Comparison of ENCODE assay signal across 1 cellular context in the genomic region with DNA sequence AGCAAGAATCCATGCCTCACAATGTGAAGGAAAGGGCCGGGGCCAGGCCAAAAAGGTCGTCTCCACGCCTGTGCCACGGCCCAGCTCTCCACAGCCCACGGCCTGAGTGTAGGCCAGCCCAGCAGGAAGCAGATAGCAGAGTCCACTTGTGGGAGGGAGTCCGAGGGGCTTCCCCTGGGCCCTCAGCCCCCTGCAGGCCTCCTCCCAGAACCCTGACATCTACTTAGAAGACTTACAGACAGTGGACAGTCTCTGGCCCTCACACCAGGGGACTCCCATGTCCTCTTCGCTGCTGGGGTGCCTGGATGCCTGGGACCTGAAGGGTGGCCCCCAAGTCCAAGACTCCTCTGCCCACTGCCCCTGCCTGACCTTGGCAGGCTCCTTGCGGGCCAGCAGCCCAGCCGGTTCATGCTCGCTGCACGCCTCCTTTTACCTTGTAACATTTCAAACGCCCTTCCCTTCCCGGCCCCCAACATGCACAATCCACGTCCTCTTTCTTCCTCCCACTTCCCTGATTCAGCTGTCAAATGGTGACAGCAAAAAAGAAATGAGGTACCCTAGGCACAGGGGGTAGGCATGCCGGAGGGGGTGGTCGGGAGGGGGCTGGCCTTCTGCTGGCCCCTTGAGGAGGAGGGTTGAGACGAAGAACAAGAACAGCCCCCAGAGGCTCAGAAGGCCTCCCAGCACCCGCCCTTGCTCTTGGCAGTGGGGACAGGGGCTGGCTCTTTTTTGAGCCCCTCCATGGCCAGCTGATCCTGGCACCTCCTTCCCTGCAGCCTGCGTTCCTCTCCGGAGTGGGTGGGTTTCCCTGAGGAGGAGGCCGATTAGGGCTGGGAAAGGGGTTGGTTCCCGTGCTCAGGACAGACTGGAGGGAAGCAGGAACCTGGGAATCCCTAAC.
TF ChIP-seq lines count a peak whose summit lies in the region.

No MANE protein-coding gene starts in this region.

TF ChIP-seq in GM12891, 5 proteins besides CTCF, POLR2A, EP300 and RAD21:
- no peak for TF ChIP-seq POU2F2 (IDR thresholded peaks at IDR 0.05; ENCODE audit: low read depth, low read length)
- TF ChIP-seq PAX5 (IDR thresholded peaks at IDR 0.05; ENCODE audit: insufficient read depth, low read length, severe bottlenecking): no peak
- TF ChIP-seq POLR2AphosphoS5 (IDR thresholded peaks at IDR 0.05; ENCODE audit: low read depth, low read length): no peak
- TF ChIP-seq SPI1 (IDR thresholded peaks at IDR 0.05; ENCODE audit: low read depth, low read length): no peak
- no peak for TF ChIP-seq TAF1 (IDR thresholded peaks at IDR 0.05; ENCODE audit: low read depth, low read length)
